ENCODE assay signal across 1 cellular context in genomic region chr2:11819235-11819729, GRCh38.
TF ChIP-seq lines count a peak whose summit lies in the region.

No MANE protein-coding gene starts in this region.

TF ChIP-seq in HepG2, 621 proteins besides CTCF, POLR2A, EP300 and RAD21 (continued from another document and continues in another):
- TF ChIP-seq HBP1 (CRISPR knock-in tag; IDR thresholded peaks at IDR 0.05; ENCODE audit: low read depth), result 0 out of 2 replicates have a peak, but pooled peaks have one; percentile 47
- peak; percentile 97 for TF ChIP-seq ARID5B (CRISPR knock-in tag; IDR thresholded peaks at IDR 0.05)
- peak; percentile 95 for TF ChIP-seq CREM (IDR thresholded peaks at IDR 0.05)
- no peak for TF ChIP-seq CREM (CRISPR knock-in tag; IDR thresholded peaks at IDR 0.05)
- no peak for TF ChIP-seq ZBTB33 (CRISPR knock-in tag; IDR thresholded peaks at IDR 0.05)
- peak; percentile 17; the same call in 1 of the 2 replicates for TF ChIP-seq PRDM10 (CRISPR knock-in tag; IDR thresholded peaks at IDR 0.05; ENCODE audit: low read depth)
- TF ChIP-seq LCORL (IDR thresholded peaks at IDR 0.05), result no peak
- peak; percentile 69 for TF ChIP-seq LCORL (CRISPR knock-in tag; IDR thresholded peaks at IDR 0.05)
- peak; percentile 68 for TF ChIP-seq MAFF (IDR thresholded peaks at IDR 0.05; ENCODE audit: low read depth, low read length)
- TF ChIP-seq ZNF563 (CRISPR knock-in tag; IDR thresholded peaks at IDR 0.05), result no peak
- TF ChIP-seq ZNF296 (CRISPR knock-in tag; conservative IDR thresholded peaks at IDR 0.05), result no peak
- TF ChIP-seq ZNF619 (CRISPR knock-in tag; IDR thresholded peaks at IDR 0.05), result no peak
- no peak for TF ChIP-seq HES4 (CRISPR knock-in tag; IDR thresholded peaks at IDR 0.05; ENCODE audit: borderline replicate concordance)
- TF ChIP-seq CHCHD3 (CRISPR knock-in tag; IDR thresholded peaks at IDR 0.05), result no peak
- no peak for TF ChIP-seq FOXP1 (IDR thresholded peaks at IDR 0.05)
- peak; percentile 92 for TF ChIP-seq FOXP1 (CRISPR knock-in tag; IDR thresholded peaks at IDR 0.05)
- no peak for TF ChIP-seq MYNN (CRISPR knock-in tag; IDR thresholded peaks at IDR 0.05; ENCODE audit: low read depth)
- TF ChIP-seq E2F5 (CRISPR knock-in tag; conservative IDR thresholded peaks at IDR 0.05), result no peak
- TF ChIP-seq DNMT1 (CRISPR knock-in tag; IDR thresholded peaks at IDR 0.05), result no peak
- TF ChIP-seq ZNF430 (CRISPR knock-in tag; IDR thresholded peaks at IDR 0.05), result peak; percentile 27; the same call in 1 of the 2 replicates
- TF ChIP-seq ZNF740 (CRISPR knock-in tag; IDR thresholded peaks at IDR 0.05), result no peak
- TF ChIP-seq STAT6 (CRISPR knock-in tag; IDR thresholded peaks at IDR 0.05; ENCODE audit: borderline replicate concordance), result peak; percentile 99
- peak; percentile 65; the same call in 1 of the 2 replicates for TF ChIP-seq AFF4 (CRISPR knock-in tag; IDR thresholded peaks at IDR 0.05)
- no peak for TF ChIP-seq U2AF2 (IDR thresholded peaks at IDR 0.05; ENCODE audit: low read depth, low read length)
- TF ChIP-seq USF2 (IDR thresholded peaks at IDR 0.05; ENCODE audit: low read depth, low read length), result no peak
- no peak for TF ChIP-seq USF2 (CRISPR knock-in tag; IDR thresholded peaks at IDR 0.05; ENCODE audit: borderline replicate concordance)
- peak; percentile 91; the same call in 1 of the 2 replicates for TF ChIP-seq NCOR1 (IDR thresholded peaks at IDR 0.05; ENCODE audit: borderline replicate concordance, low read length)
- 0 out of 2 replicates have a peak, but pooled peaks have one; percentile 45 for TF ChIP-seq SIN3A (IDR thresholded peaks at IDR 0.05; ENCODE audit: borderline replicate concordance, low read depth, low read length)
- no peak for TF ChIP-seq RFX5 (IDR thresholded peaks at IDR 0.05; ENCODE audit: low read depth, low read length)
- no peak for TF ChIP-seq HNRNPLL (IDR thresholded peaks at IDR 0.05; ENCODE audit: low read depth, low read length, poor library complexity, severe bottlenecking)
- no peak for TF ChIP-seq ZNF605 (CRISPR knock-in tag; IDR thresholded peaks at IDR 0.05)
- TF ChIP-seq FOXK1 (CRISPR knock-in tag; IDR thresholded peaks at IDR 0.05; ENCODE audit: borderline replicate concordance, low read depth), result peak; percentile 76; the same call in 1 of the 2 replicates
- TF ChIP-seq MAZ (IDR thresholded peaks at IDR 0.05; ENCODE audit: borderline replicate concordance, low read depth, low read length), result no peak
- no peak for TF ChIP-seq MAZ (CRISPR knock-in tag; IDR thresholded peaks at IDR 0.05; ENCODE audit: low read depth)
- TF ChIP-seq JUN (CRISPR knock-in tag; IDR thresholded peaks at IDR 0.05), result 0 out of 2 replicates have a peak, but pooled peaks have one; percentile 35
- no peak for TF ChIP-seq PRMT3 (CRISPR knock-in tag; IDR thresholded peaks at IDR 0.05; ENCODE audit: borderline replicate concordance, low read depth)
